Comparison of ENCODE assay signal across 8 cellular contexts in genomic region chr5:37197340-37198050, GRCh38. TPM values are rescaled to one million over a fixed set of nuclear protein-coding genes. Genes with fewer than 3 reads are reported as not detected.
A peak's percentile ranks its signal among the peaks of the same experiment; 100 is the strongest.
DNase-seq lines count a peak whose midpoint lies in the region; ATAC-seq lines count a peak whose summit lies in the region.

No MANE protein-coding gene starts in this region.

- ATAC-seq in GM19328 (IDR thresholded peaks at IDR 0.05; ENCODE audit: unreplicated experiment): peak; percentile 83
- ATAC-seq in HG03342 (IDR thresholded peaks at IDR 0.05; ENCODE audit: unreplicated experiment): peak; percentile 89
- ATAC-seq in stimulated activated naive CD8-positive, alpha-beta T cell treated with anti-CD3 and anti-CD28 coated beads, Interleukin-15, amount 100 ng/mL, for 72 hours: peak; percentile 88

- intact Hi-C loops in activated T-helper 2 cell treated with anti-CD3 and anti-CD28 coated beads, Interferon-gamma antibody, Interleukin-2, Interleukin-4, amounts not matched to agents 10 μg/mL and 5 μg/mL and 100 μg/mL, durations not matched to agents 14 hours and 24 hours and 36 hours (cut with micrococcal nuclease): loop anchor here (5.0 kb wide), 1 partner anchor 85 kb away; no protein-coding TSS in a partner anchor

- H3K27me3 Mint-ChIP-seq in activated T-helper 2 cell treated with anti-CD3 and anti-CD28 coated beads, Interferon-gamma antibody, Interleukin-2, Interleukin-4, amounts not matched to agents 10 μg/mL and 5 μg/mL and 100 μg/mL, durations not matched to agents 14 hours and 24 hours and 36 hours (ENCODE audit: low read depth): no peaks in the 10 kb centered on the region
- no peaks in the 10 kb centered on the region for H3K27me3 Mint-ChIP-seq in stimulated activated naive CD8-positive, alpha-beta T cell treated with anti-CD3 and anti-CD28 coated beads, Interleukin-15, amount 100 ng/mL, for 72 hours

- peaks cover 44% of the 10 kb centered on the region for H3K36me3 Mint-ChIP-seq in activated T-helper 2 cell treated with anti-CD3 and anti-CD28 coated beads, Interferon-gamma antibody, Interleukin-2, Interleukin-4, amounts not matched to agents 10 μg/mL and 5 μg/mL and 100 μg/mL, durations not matched to agents 14 hours and 24 hours and 36 hours (ENCODE audit: low read depth)

- peaks cover 24% of the 10 kb centered on the region for H3K4me1 Mint-ChIP-seq in activated T-helper 2 cell treated with anti-CD3 and anti-CD28 coated beads, Interferon-gamma antibody, Interleukin-2, Interleukin-4, amounts not matched to agents 10 μg/mL and 5 μg/mL and 100 μg/mL, durations not matched to agents 14 hours and 24 hours and 36 hours (ENCODE audit: low read depth)
- H3K4me1 Mint-ChIP-seq in stimulated activated naive CD8-positive, alpha-beta T cell treated with anti-CD3 and anti-CD28 coated beads, Interleukin-15, amount 100 ng/mL, for 72 hours: peaks cover 21% of the 10 kb centered on the region

- H3K9me3 Mint-ChIP-seq in activated T-helper 2 cell treated with anti-CD3 and anti-CD28 coated beads, Interferon-gamma antibody, Interleukin-2, Interleukin-4, amounts not matched to agents 10 μg/mL and 5 μg/mL and 100 μg/mL, durations not matched to agents 14 hours and 24 hours and 36 hours: no peaks in the 10 kb centered on the region
- H3K9me3 Mint-ChIP-seq in stimulated activated naive CD8-positive, alpha-beta T cell treated with anti-CD3 and anti-CD28 coated beads, Interleukin-15, amount 100 ng/mL, for 72 hours: no peaks in the 10 kb centered on the region

- peak; percentile 44 to 53 for DNase-seq in AML-193 (lab: John Stamatoyannopoulos, UW)
- DNase-seq in activated T-helper 2 cell treated with anti-CD3 and anti-CD28 coated beads, Interferon-gamma antibody, Interleukin-2, Interleukin-4, amounts not matched to agents 10 μg/mL and 5 μg/mL and 100 μg/mL, durations not matched to agents 14 hours and 24 hours and 36 hours (ENCODE audit: low spot score): no peak
- peak in 1 of 2 donors; percentile 15 for DNase-seq in stimulated activated naive CD8-positive, alpha-beta T cell treated with anti-CD3 and anti-CD28 coated beads, Interleukin-15, amount 100 ng/mL, for 72 hours
- DNase-seq in NCI-H1105 (lab: John Stamatoyannopoulos, UW): no peak
- DNase-seq in substantia nigra (lab: John Stamatoyannopoulos, UW): no peak
- no peak for DNase-seq in activated CD4-positive, alpha-beta T cell treated with anti-CD3 and anti-CD28 coated beads for 48 hours

- H3K27ac Mint-ChIP-seq in activated T-helper 2 cell treated with anti-CD3 and anti-CD28 coated beads, Interferon-gamma antibody, Interleukin-2, Interleukin-4, amounts not matched to agents 10 μg/mL and 5 μg/mL and 100 μg/mL, durations not matched to agents 14 hours and 24 hours and 36 hours: peak overlapping the region; percentile 49
- H3K27ac Mint-ChIP-seq in stimulated activated naive CD8-positive, alpha-beta T cell treated with anti-CD3 and anti-CD28 coated beads, Interleukin-15, amount 100 ng/mL, for 72 hours: peak overlapping the region; percentile 94 to 95

- no peak overlapping the region for H3K27ac ChIP-seq in substantia nigra (ENCODE audit: low read depth, low read length, poor library complexity, severe bottlenecking)

- peak overlapping the region; percentile 46 for H3K4me3 Mint-ChIP-seq in activated T-helper 2 cell treated with anti-CD3 and anti-CD28 coated beads, Interferon-gamma antibody, Interleukin-2, Interleukin-4, amounts not matched to agents 10 μg/mL and 5 μg/mL and 100 μg/mL, durations not matched to agents 14 hours and 24 hours and 36 hours (ENCODE audit: low read depth)
- H3K4me3 Mint-ChIP-seq in stimulated activated naive CD8-positive, alpha-beta T cell treated with anti-CD3 and anti-CD28 coated beads, Interleukin-15, amount 100 ng/mL, for 72 hours: peak overlapping the region; percentile 57 to 63

RNA-seq across cellular contexts. Expression of gene CPLANE1, which starts 51.7 kb away (rescaled TPM):
- 7.7 and 9.1 TPM in 2 replicates for total RNA-seq in activated T-helper 2 cell treated with anti-CD3 and anti-CD28 coated beads, Interferon-gamma antibody, Interleukin-2, Interleukin-4, amounts not matched to agents 10 μg/mL and 5 μg/mL and 100 μg/mL, durations not matched to agents 14 hours and 24 hours and 36 hours

Comparison
In these comparisons a context has a peak if more than half of its experiments do, and no peak if none do; other contexts are left out.
1. DNase-seq: peak in AML-193 (2 of 2); none in activated T-helper 2 cell treated with anti-CD3 and anti-CD28 coated beads, Interferon-gamma antibody, Interleukin-2, Interleukin-4, amounts not matched to agents 10 μg/mL and 5 μg/mL and 100 μg/mL, durations not matched to agents 14 hours and 24 hours and 36 hours (single experiment), NCI-H1105 (single experiment), substantia nigra (0 of 49) and activated CD4-positive, alpha-beta T cell treated with anti-CD3 and anti-CD28 coated beads for 48 hours (single experiment).
2. Peak in every context shown above with its lines, with median percentiles within 50 percentile points of each other: ATAC-seq.